ENCODE assay signal across 8 cellular contexts in genomic region chr1:150578278-150579109, GRCh38. TPM values are rescaled to one million over a fixed set of nuclear protein-coding genes. Genes with fewer than 3 reads are reported as not detected.
DNase-seq lines count a peak whose midpoint lies in the region; ATAC-seq and TF ChIP-seq lines count a peak whose summit lies in the region.

No MANE protein-coding gene starts in this region.

- H4K91ac ChIP-seq in neuronal stem cell (ENCODE audit: low read depth, low read length, poor library complexity) = no peak overlapping the region

- peak overlapping the region; percentile 96 for H2BK5ac ChIP-seq in neuronal stem cell (ENCODE audit: low read length)

- no peak overlapping the region for H2BK120ac ChIP-seq in neuronal stem cell (ENCODE audit: low read depth, low read length)

- H3K9ac ChIP-seq in neuronal stem cell (ENCODE audit: low read depth, low read length, poor library complexity) = peak overlapping the region; percentile 94

- peak overlapping the region; percentile 98 for H3K4me3 Mint-ChIP-seq in CD4-positive, alpha-beta T cell

- H2BK12ac ChIP-seq in neuronal stem cell (ENCODE audit: low read length) = no peak overlapping the region

- TF ChIP-seq CTCF in CD4-positive, alpha-beta T cell (IDR thresholded peaks at IDR 0.05) = no peak
- TF ChIP-seq CTCF in HFF-Myc (IDR thresholded peaks at IDR 0.05; ENCODE audit: low read depth, low read length, missing control alignments) = no peak

- H3K4ac ChIP-seq in neuronal stem cell (ENCODE audit: low read length) = no peak overlapping the region

- H3K4me1 Mint-ChIP-seq in CD4-positive, alpha-beta T cell (ENCODE audit: low read depth) = peaks cover 47% of the 10 kb centered on the region

- peaks cover 13 to 55% of the 10 kb centered on the region in 2 donors for H3K36me3 ChIP-seq in neuronal stem cell (replicated peaks in 1 of 2; ENCODE audit: control insufficient read depth in 2 of 2, insufficient read depth in 2 of 2, low read length in 2 of 2)

- intact Hi-C loops in CD4-positive, alpha-beta T cell (cut with DNase I, micrococcal nuclease) = loop anchor here (1.0 to 2.0 kb wide), 5 partner anchors 15 to 50 kb away; partner anchors contain the start of gene ENSA (in 2 of the 2)

- peak in 2 of 10 experiments; percentile 26 to 43 for DNase-seq in CD4-positive, alpha-beta T cell
- peak; percentile 78 for DNase-seq in HFF-Myc (ENCODE audit: extremely low read depth, low read depth)
- DNase-seq in NCI-H748 (lab: John Stamatoyannopoulos, UW; ENCODE audit: unreplicated experiment) = peak; percentile 86
- DNase-seq in activated naive CD4-positive, alpha-beta T cell treated with Interleukin-2 at 50 U/mL for 16 hours = peak; percentile 61
- peak; percentile 81 for DNase-seq in foreskin melanocyte
- DNase-seq in neuronal stem cell (ENCODE audit: low spot score) = no peak

- peak overlapping the region; percentile 98 for H3K18ac ChIP-seq in neuronal stem cell (ENCODE audit: low read length)

- H3K27ac Mint-ChIP-seq in CD4-positive, alpha-beta T cell = peak overlapping the region; percentile 98

- H3K27me3 ChIP-seq in CD4-positive, alpha-beta T cell (ENCODE audit: control insufficient read depth, insufficient read depth, low read length) = no peaks in the 10 kb centered on the region
- H3K27me3 ChIP-seq in neuronal stem cell (ENCODE audit: control insufficient read depth in 3 of 3, insufficient read depth in 3 of 3, low read depth in 1 of 3, low read length in 3 of 3) = no peaks in the 10 kb centered on the region

- H3K23ac ChIP-seq in neuronal stem cell (ENCODE audit: low read depth, low read length, poor library complexity) = peak overlapping the region; percentile 94

- CTCF ChIA-PET in CD4-positive, alpha-beta T cell (lab: Charles Lee) = interaction anchor here (1.7 to 14.2 kb wide), 4 partner anchors 10 to 34 kb away, joined by 4 to 183 read pairs (median 14); no protein-coding TSS in a partner anchor

- WGBS in neuronal stem cell (ENCODE audit: extremely low coverage in 2 of 2, insufficient read length in 2 of 2, insufficient replicate concordance in 1 of 2), 2 donors = no CpG with 5 or more reads among the region's 49 CpGs

- H2AK5ac ChIP-seq in neuronal stem cell (ENCODE audit: low read depth, low read length) = peak overlapping the region; percentile 61

- peaks cover 8 to 15% of the 10 kb centered on the region in 2 donors for H3K4me1 ChIP-seq in neuronal stem cell (ENCODE audit: control insufficient read depth in 2 of 2, insufficient read depth in 1 of 2, low read depth in 1 of 2, low read length in 2 of 2)

- H3K9me3 Mint-ChIP-seq in CD4-positive, alpha-beta T cell = no peaks in the 10 kb centered on the region

- peak overlapping the region; percentile 45 for H3K4me2 ChIP-seq in neuronal stem cell (ENCODE audit: insufficient read depth, low read length, poor library complexity, severe bottlenecking)

- H3K36me3 Mint-ChIP-seq in CD4-positive, alpha-beta T cell (ENCODE audit: low read depth) = peaks cover 73% of the 10 kb centered on the region

- H2BK15ac ChIP-seq in neuronal stem cell (ENCODE audit: low read length) = peak overlapping the region; percentile 2

- no peak for ATAC-seq in CD4-positive, alpha-beta T cell (ENCODE audit: poor library complexity)
- no peak for ATAC-seq in GM18858 (IDR thresholded peaks at IDR 0.05; ENCODE audit: unreplicated experiment)
- no peak for ATAC-seq in GM21786 (IDR thresholded peaks at IDR 0.05; ENCODE audit: unreplicated experiment)

- H4K8ac ChIP-seq in neuronal stem cell (ENCODE audit: low read depth, low read length) = no peak overlapping the region

- H3K14ac ChIP-seq in neuronal stem cell (ENCODE audit: low read length) = peak overlapping the region; percentile 32

- no peaks in the 10 kb centered on the region for H3K9me3 ChIP-seq in CD4-positive, alpha-beta T cell (ENCODE audit: control insufficient read depth, low read length)
- no peaks in the 10 kb centered on the region for H3K9me3 ChIP-seq in neuronal stem cell (replicated peaks in 1 of 2; ENCODE audit: control insufficient read depth in 2 of 2, insufficient read depth in 1 of 2, low read depth in 1 of 2, low read length in 2 of 2)

- H2AFZ ChIP-seq in neuronal stem cell (ENCODE audit: low read length) = no peak overlapping the region

- H3K4me3 ChIP-seq in HFF-Myc (replicated peaks; ENCODE audit: low read depth, low read length) = peak overlapping the region; percentile 62
- H3K4me3 ChIP-seq in neuronal stem cell (ENCODE audit: low read length in 2 of 2) = peak overlapping the region; percentile 95 to 96

- no peaks in the 10 kb centered on the region for H3K27me3 Mint-ChIP-seq in CD4-positive, alpha-beta T cell

- peak overlapping the region; percentile 97 for H3K27ac ChIP-seq in CD4-positive, alpha-beta T cell (ENCODE audit: low read depth, low read length)
- peak overlapping the region; percentile 100 for H3K27ac ChIP-seq in neuronal stem cell (replicated peaks; ENCODE audit: low read length)

- POLR2A ChIA-PET in CD4-positive, alpha-beta T cell (lab: Charles Lee) = interaction anchor here (0.6 to 15.4 kb wide), 13 partner anchors 11 to 692 kb away, joined by 3 to 1538 read pairs (median 12); partner anchors contain the start of genes ENSA, GOLPH3L, RPRD2 and TARS2

- no peaks in the 10 kb centered on the region for H3K79me1 ChIP-seq in neuronal stem cell (ENCODE audit: low read depth, low read length)

RNA-seq across cellular contexts. Expression of gene MCL1, which starts 0.9 kb away (rescaled TPM):
- total RNA-seq in CD4-positive, alpha-beta T cell = 100 to 1,000 TPM; 737 to 747 TPM
- polyA plus RNA-seq in neuronal stem cell (2013, experiment 1 of 2) = 117 TPM
- 117 TPM for polyA plus RNA-seq in neuronal stem cell (2013, experiment 2 of 2)

RNA-seq across cellular contexts. Expression of gene ADAMTSL4, which starts 29.3 kb away (rescaled TPM):
- total RNA-seq in CD4-positive, alpha-beta T cell = under 1 TPM; 0.16 to 0.22 TPM
- 0.14 TPM for polyA plus RNA-seq in neuronal stem cell (2013, experiment 1 of 2)
- 0.17 TPM for polyA plus RNA-seq in neuronal stem cell (2013, experiment 2 of 2)

RNA-seq across cellular contexts. Expression of gene ENSA, which starts 50.9 kb away (rescaled TPM):
- total RNA-seq in CD4-positive, alpha-beta T cell = 100 to 1,000 TPM; 132 to 137 TPM
- polyA plus RNA-seq in neuronal stem cell (2013, experiment 1 of 2) = 91.3 TPM
- 90.6 TPM for polyA plus RNA-seq in neuronal stem cell (2013, experiment 2 of 2)
